In genomic region chr14:38867561-38868150, GRCh38 we compare ENCODE assay signal across 1 cellular context.
TF ChIP-seq lines count a peak whose summit lies in the region.

No MANE protein-coding gene starts in this region.

TF ChIP-seq in HCT116, 20 proteins besides CTCF, POLR2A, EP300 and RAD21 (continued from another document):
- TF ChIP-seq REST (IDR thresholded peaks at IDR 0.05; ENCODE audit: low read depth) (no peak), TCF7L2 (IDR thresholded peaks at IDR 0.05; ENCODE audit: borderline replicate concordance, extremely low read depth, insufficient read depth, insufficient read length) (no peak), EGR1 (IDR thresholded peaks at IDR 0.05; ENCODE audit: low read depth) (no peak), YY1 (IDR thresholded peaks at IDR 0.05; ENCODE audit: extremely low read depth, insufficient replicate concordance, low read depth, low read length) (no peak)
TF ChIP-seq in HCT116: peak in this region for 0.
